ENCODE assay signal across 14 cellular contexts in the genomic region with DNA sequence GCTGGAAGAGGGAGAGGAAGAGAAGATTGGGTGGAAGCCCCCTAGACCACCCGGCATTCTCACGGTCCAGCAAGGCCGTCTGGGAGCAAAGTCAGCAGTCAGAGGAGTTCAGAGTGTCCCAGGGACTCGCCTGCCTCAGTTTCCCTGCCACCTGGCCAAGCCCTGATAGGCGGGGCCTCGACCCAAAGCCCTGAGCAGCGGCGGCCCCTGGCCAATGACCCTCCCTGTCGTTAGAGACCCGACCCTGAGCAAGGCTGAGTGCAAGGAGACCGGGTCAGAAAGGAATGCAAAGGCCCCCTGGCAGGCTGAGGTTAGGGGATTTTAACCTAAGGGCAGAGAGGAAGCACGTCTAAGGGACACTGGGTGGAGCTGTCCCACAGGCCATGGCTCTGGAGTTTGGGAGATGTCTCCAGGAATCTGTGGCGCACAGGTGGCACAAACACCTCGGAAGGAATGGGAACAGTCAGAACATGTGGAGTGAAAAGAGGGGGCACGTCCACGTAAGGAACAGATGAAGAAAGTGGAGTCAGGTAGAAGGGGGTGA.
DNase-seq lines count a peak whose midpoint lies in the region; FAIRE-seq and TF ChIP-seq lines count a peak whose summit lies in the region.
"Had no signal": no experiment of that assay in that cellular context is flagged by ENCODE, and none has a peak within 500 bp of the region (broad histone marks: within the 10 kb centered on the region; RNA-seq: fewer than 3 reads in every experiment).

No MANE protein-coding gene starts in this region.

- H3K4me3 ChIP-seq in bronchial epithelial cell (ENCODE audit: low read depth, low read length): no peak overlapping the region
- H3K4me3 ChIP-seq in neural progenitor cell: no peak overlapping the region

- H3K9me3 ChIP-seq in H9 (ENCODE audit: control insufficient read depth, low read depth, low read length) (no peaks in the 10 kb centered on the region), neural progenitor cell (ENCODE audit: low read depth) (no peaks in the 10 kb centered on the region)

- H3K27ac ChIP-seq in H9 (ENCODE audit: insufficient read length, low read depth, low read length) (no peak overlapping the region), neural progenitor cell (no peak overlapping the region)

- no peaks in the 10 kb centered on the region for H3K23me2 ChIP-seq in H9 (ENCODE audit: insufficient read length, low read depth, low read length, poor library complexity, severe bottlenecking)

- H4K91ac ChIP-seq in H9 (ENCODE audit: insufficient read length, low read depth, low read length): no peak overlapping the region

- no peak overlapping the region for H2BK20ac ChIP-seq in H9 (ENCODE audit: low read depth, low read length, poor library complexity, severe bottlenecking)

- H3K18ac ChIP-seq in H9 (ENCODE audit: insufficient read length, low read depth, low read length): no peak overlapping the region

- no peak overlapping the region for H2AK5ac ChIP-seq in H9 (ENCODE audit: insufficient read length, low read length)

- no peak overlapping the region for H2AFZ ChIP-seq in H9 (ENCODE audit: low read length)
- H2AFZ ChIP-seq in neural progenitor cell (replicated peaks): no peak overlapping the region

- H3K27me3 Mint-ChIP-seq in H9 (ENCODE audit: low read depth) (peaks cover 17% of the 10 kb centered on the region), neural progenitor cell (ENCODE audit: insufficient read depth, low read depth) (no peaks in the 10 kb centered on the region)
- peaks cover 2% of the 10 kb centered on the region for H3K27me3 Mint-ChIP-seq in activated T-cell treated with anti-CD3 and anti-CD28 coated beads, Interleukin-2, amount 50 U/mL, for 24 hours

- no peak overlapping the region for H2BK12ac ChIP-seq in H9 (ENCODE audit: insufficient read length, low read depth, low read length)

- H3K4me2 ChIP-seq in H9 (ENCODE audit: insufficient read depth, insufficient read length, low read length) (no peak overlapping the region), neural progenitor cell (no peak overlapping the region)

- H3K27ac Mint-ChIP-seq in H9 (no peak overlapping the region), neural progenitor cell (no peak overlapping the region)
- no peak overlapping the region for H3K27ac Mint-ChIP-seq in activated T-cell treated with anti-CD3 and anti-CD28 coated beads, Interleukin-2, amount 50 U/mL, for 24 hours

- no peak overlapping the region for H3K23ac ChIP-seq in H9 (ENCODE audit: insufficient read length, low read depth, low read length)

- H3K4me3 Mint-ChIP-seq in H9: no peak overlapping the region
- H3K4me3 Mint-ChIP-seq in neural progenitor cell: no peak overlapping the region
- H3K4me3 Mint-ChIP-seq in activated T-cell treated with anti-CD3 and anti-CD28 coated beads, Interleukin-2, amount 50 U/mL, for 24 hours: no peak overlapping the region

- H3K36me3 Mint-ChIP-seq in H9 (ENCODE audit: insufficient read depth in 1 of 3, low read depth in 3 of 3) (no peaks in the 10 kb centered on the region), neural progenitor cell (no peaks in the 10 kb centered on the region)
- no peaks in the 10 kb centered on the region for H3K36me3 Mint-ChIP-seq in activated T-cell treated with anti-CD3 and anti-CD28 coated beads, Interleukin-2, amount 50 U/mL, for 24 hours (ENCODE audit: low read depth)

- WGBS in H9 (ENCODE audit: extremely low coverage, insufficient read length, low lambda C conversion rate): no CpG with 5 or more reads among the region's 16 CpGs

- no peak overlapping the region for H4K5ac ChIP-seq in H9 (ENCODE audit: insufficient read length, low read depth, low read length)

- H3K79me1 ChIP-seq in H9 (ENCODE audit: insufficient read depth, low read depth, low read length, poor library complexity, severe bottlenecking): no peaks in the 10 kb centered on the region

- H3K36me3 ChIP-seq in bronchial epithelial cell (ENCODE audit: control insufficient read depth, insufficient read depth, low read length) (no peaks in the 10 kb centered on the region), neural progenitor cell (no peaks in the 10 kb centered on the region)

- H3K4me1 ChIP-seq in H9 (ENCODE audit: insufficient read depth, low read length) (no peaks in the 10 kb centered on the region; the same call in 1 of the 2 replicates), neural progenitor cell (no peaks in the 10 kb centered on the region)

- DNase-seq in ELF-1 (ENCODE audit: low read depth, low spot score): peak; percentile 81
- peak; percentile 55 for DNase-seq in H9
- DNase-seq in bronchial epithelial cell (ENCODE audit: low read depth): no peak
- DNase-seq in neural progenitor cell (ENCODE audit: low spot score): peak; percentile 60
- DNase-seq in NCI-H2227 (lab: John Stamatoyannopoulos, UW; ENCODE audit: unreplicated experiment): no peak
- DNase-seq in activated T-cell treated with anti-CD3 and anti-CD28 coated beads, Interleukin-2, amount 50 U/mL, for 24 hours: no peak
- no peak for DNase-seq in superior temporal gyrus (ENCODE audit: extremely low spot score)
- DNase-seq: DMS153, HCEC 1CT, NCI-H1417, NCI-H2029, NCI-H2227 treated with DMSO at 0.1 percent for 48 hours, NCI-H526, Right ventricle myocardium superior had no signal

- H3K79me2 ChIP-seq in H9 (ENCODE audit: insufficient read depth, low read length): no peaks in the 10 kb centered on the region
- H3K79me2 ChIP-seq in neural progenitor cell (ENCODE audit: low read depth): no peaks in the 10 kb centered on the region

- no peak overlapping the region for H2BK5ac ChIP-seq in H9 (ENCODE audit: insufficient read length, low read length)

- TF ChIP-seq CTCF in H9 (conservative IDR thresholded peaks at IDR 0.05) (peak; percentile 59), bronchial epithelial cell (IDR thresholded peaks at IDR 0.05; ENCODE audit: insufficient read depth, low read length, severe bottlenecking) (peak; percentile 4), neural progenitor cell (IDR thresholded peaks at IDR 0.05) (peak; percentile 38)

- H2BK120ac ChIP-seq in H9 (ENCODE audit: low read depth, low read length, poor library complexity, severe bottlenecking): no peak overlapping the region

- no peak for FAIRE-seq in bronchial epithelial cell (lab: Jason Lieb, UNC)

- no peak overlapping the region for H2BK15ac ChIP-seq in H9 (ENCODE audit: low read depth, low read length)

- peaks cover 7 to 17% of the 10 kb centered on the region in 2 experiments for H3K4me1 Mint-ChIP-seq in H9
- H3K4me1 Mint-ChIP-seq in neural progenitor cell: peaks cover 2% of the 10 kb centered on the region
- H3K4me1 Mint-ChIP-seq in activated T-cell treated with anti-CD3 and anti-CD28 coated beads, Interleukin-2, amount 50 U/mL, for 24 hours (ENCODE audit: low read depth): no peaks in the 10 kb centered on the region

- H3K27me3 ChIP-seq in H9 (ENCODE audit: insufficient read depth, low read length) (no peaks in the 10 kb centered on the region; the same call in 1 of the 2 replicates), bronchial epithelial cell (ENCODE audit: control insufficient read depth, insufficient read depth, low read length) (peaks cover 2% of the 10 kb centered on the region), neural progenitor cell (no peaks in the 10 kb centered on the region)

- H3K9ac ChIP-seq in H9 (ENCODE audit: extremely low read depth, insufficient read length, low read length) (no peak overlapping the region), neural progenitor cell (no peak overlapping the region)

- H3F3A ChIP-seq in neural progenitor cell (ENCODE audit: low read depth): no peaks in the 10 kb centered on the region

- H4K8ac ChIP-seq in H9 (replicated peaks; ENCODE audit: insufficient read length, low read depth, low read length): no peak overlapping the region

- H3K56ac ChIP-seq in H9 (ENCODE audit: insufficient read length, low read depth, low read length): no peak overlapping the region

- H3T11ph ChIP-seq in H9 (ENCODE audit: low read length): no peak overlapping the region

- no peak overlapping the region for H3K4ac ChIP-seq in H9 (ENCODE audit: low read depth, low read length)

- H4K20me1 ChIP-seq in H9 (ENCODE audit: control insufficient read depth, insufficient read depth, insufficient read length) (no peaks in the 10 kb centered on the region), neural progenitor cell (ENCODE audit: low read depth) (no peaks in the 10 kb centered on the region)

- H3K9me3 Mint-ChIP-seq in H9 (no peaks in the 10 kb centered on the region), neural progenitor cell (no peaks in the 10 kb centered on the region)
- H3K9me3 Mint-ChIP-seq in activated T-cell treated with anti-CD3 and anti-CD28 coated beads, Interleukin-2, amount 50 U/mL, for 24 hours: no peaks in the 10 kb centered on the region

- no peak overlapping the region for H3K14ac ChIP-seq in H9 (ENCODE audit: insufficient read depth, low read length)

Comparison
In these comparisons a context has a peak if more than half of its experiments do, and no peak if none do; other contexts are left out.
1. DNase-seq: peak in ELF-1 (single experiment), H9 (single experiment) and neural progenitor cell (single experiment); none in bronchial epithelial cell (single experiment), NCI-H2227 (single experiment), activated T-cell treated with anti-CD3 and anti-CD28 coated beads, Interleukin-2, amount 50 U/mL, for 24 hours (single experiment) and superior temporal gyrus (single experiment).
2. CTCF ChIP-seq: peak in every context shown above with its lines; median percentile 59 in H9; 38 in neural progenitor cell; 4 in bronchial epithelial cell.